Comparison of ENCODE assay signal across 1 cellular context in genomic region chr15:36960947-36961227, GRCh38.
A peak's percentile ranks its signal among the peaks of the same experiment; 100 is the strongest.
TF ChIP-seq lines count a peak whose summit lies in the region.

No MANE protein-coding gene starts in this region.

TF ChIP-seq in K562, 482 proteins besides CTCF, POLR2A, EP300 and RAD21 (continued from another document):
- TF ChIP-seq, protein P1, sequence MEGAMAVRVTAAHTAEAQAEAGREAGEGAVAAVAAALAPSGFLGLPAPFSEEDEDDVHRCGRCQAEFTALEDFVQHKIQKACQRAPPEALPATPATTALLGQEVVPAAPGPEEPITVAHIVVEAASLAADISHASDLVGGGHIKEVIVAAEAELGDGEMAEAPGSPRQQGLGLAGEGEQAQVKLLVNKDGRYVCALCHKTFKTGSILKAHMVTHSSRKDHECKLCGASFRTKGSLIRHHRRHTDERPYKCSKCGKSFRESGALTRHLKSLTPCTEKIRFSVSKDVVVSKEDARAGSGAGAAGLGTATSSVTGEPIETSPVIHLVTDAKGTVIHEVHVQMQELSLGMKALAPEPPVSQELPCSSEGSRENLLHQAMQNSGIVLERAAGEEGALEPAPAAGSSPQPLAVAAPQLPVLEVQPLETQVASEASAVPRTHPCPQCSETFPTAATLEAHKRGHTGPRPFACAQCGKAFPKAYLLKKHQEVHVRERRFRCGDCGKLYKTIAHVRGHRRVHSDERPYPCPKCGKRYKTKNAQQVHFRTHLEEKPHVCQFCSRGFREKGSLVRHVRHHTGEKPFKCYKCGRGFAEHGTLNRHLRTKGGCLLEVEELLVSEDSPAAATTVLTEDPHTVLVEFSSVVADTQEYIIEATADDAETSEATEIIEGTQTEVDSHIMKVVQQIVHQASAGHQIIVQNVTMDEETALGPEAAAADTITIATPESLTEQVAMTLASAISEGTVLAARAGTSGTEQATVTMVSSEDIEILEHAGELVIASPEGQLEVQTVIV (CRISPR knock-in tag; IDR thresholded peaks at IDR 0.05; ENCODE audit: borderline replicate concordance) = no peak
- TF ChIP-seq MTA1 (IDR thresholded peaks at IDR 0.05; ENCODE audit: borderline replicate concordance) (no peak), NFYB (IDR thresholded peaks at IDR 0.05; ENCODE audit: extremely low read depth, insufficient read length) (no peak), CCNT2 (IDR thresholded peaks at IDR 0.05; ENCODE audit: borderline replicate concordance, extremely low read depth, insufficient read length, low read depth, low read length) (peak; percentile 14), SMAD4 (CRISPR knock-in tag; conservative IDR thresholded peaks at IDR 0.05) (no peak), MCM7 (IDR thresholded peaks at IDR 0.05) (no peak), DMBX1 (CRISPR knock-in tag; IDR thresholded peaks at IDR 0.05; ENCODE audit: borderline replicate concordance) (no peak), GTF2E2 (tag; IDR thresholded peaks at IDR 0.05) (no peak), ARID2 (IDR thresholded peaks at IDR 0.05) (no peak), ZNF644 (tag; IDR thresholded peaks at IDR 0.05; ENCODE audit: low read depth) (no peak), ZNF551 (CRISPR knock-in tag; IDR thresholded peaks at IDR 0.05) (no peak), ZNF146 (CRISPR knock-in tag; IDR thresholded peaks at IDR 0.05; ENCODE audit: unreplicated experiment) (no peak), SOX6 (IDR thresholded peaks at IDR 0.05) (peak; percentile 21; the same call in 1 of the 2 replicates), SREBF1 (IDR thresholded peaks at IDR 0.05; ENCODE audit: borderline replicate concordance, low read depth, low read length) (no peak), ZNF384 (IDR thresholded peaks at IDR 0.05; ENCODE audit: low read depth, low read length) (peak; percentile 53; the same call in 1 of the 2 replicates), TSC22D4 (tag; IDR thresholded peaks at IDR 0.05) (no peak), ZNF140 (CRISPR knock-in tag; IDR thresholded peaks at IDR 0.05) (no peak), BMI1 (IDR thresholded peaks at IDR 0.05; ENCODE audit: low read length) (no peak), ARID3A (IDR thresholded peaks at IDR 0.05; ENCODE audit: borderline replicate concordance, low read depth, low read length) (no peak), NFE2L1 (tag; IDR thresholded peaks at IDR 0.05; ENCODE audit: borderline replicate concordance, low read depth) (no peak), ZNF239 (CRISPR knock-in tag; IDR thresholded peaks at IDR 0.05) (0 out of 2 replicates have a peak, but pooled peaks have one; percentile 9), PTTG1 (tag; IDR thresholded peaks at IDR 0.05; ENCODE audit: low read depth) (no peak), CSDE1 (IDR thresholded peaks at IDR 0.05) (no peak), FOXP1 (CRISPR knock-in tag; IDR thresholded peaks at IDR 0.05) (no peak), BRCA1 (IDR thresholded peaks at IDR 0.05) (no peak), BRCA1 (CRISPR knock-in tag; IDR thresholded peaks at IDR 0.05) (no peak), BCLAF1 (IDR thresholded peaks at IDR 0.05; ENCODE audit: borderline replicate concordance in 1 of 2, control insufficient read depth in 1 of 2, low read depth in 2 of 2, low read length in 1 of 2) (no peak), ARID1B (IDR thresholded peaks at IDR 0.05) (peak; percentile 47), NUFIP1 (IDR thresholded peaks at IDR 0.05; ENCODE audit: partially characterized antibody) (no peak), SMAD3 (CRISPR knock-in tag; conservative IDR thresholded peaks at IDR 0.05) (no peak), MTA2 (IDR thresholded peaks at IDR 0.05; ENCODE audit: low read depth) (no peak), ZNF24 (IDR thresholded peaks at IDR 0.05) (no peak)
- TF ChIP-seq, protein P2, sequence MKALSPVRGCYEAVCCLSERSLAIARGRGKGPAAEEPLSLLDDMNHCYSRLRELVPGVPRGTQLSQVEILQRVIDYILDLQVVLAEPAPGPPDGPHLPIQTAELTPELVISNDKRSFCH (CRISPR knock-in tag; IDR thresholded peaks at IDR 0.05) = no peak
- TF ChIP-seq, protein P2 (tag; IDR thresholded peaks at IDR 0.05) = no peak
- TF ChIP-seq, protein P3, sequence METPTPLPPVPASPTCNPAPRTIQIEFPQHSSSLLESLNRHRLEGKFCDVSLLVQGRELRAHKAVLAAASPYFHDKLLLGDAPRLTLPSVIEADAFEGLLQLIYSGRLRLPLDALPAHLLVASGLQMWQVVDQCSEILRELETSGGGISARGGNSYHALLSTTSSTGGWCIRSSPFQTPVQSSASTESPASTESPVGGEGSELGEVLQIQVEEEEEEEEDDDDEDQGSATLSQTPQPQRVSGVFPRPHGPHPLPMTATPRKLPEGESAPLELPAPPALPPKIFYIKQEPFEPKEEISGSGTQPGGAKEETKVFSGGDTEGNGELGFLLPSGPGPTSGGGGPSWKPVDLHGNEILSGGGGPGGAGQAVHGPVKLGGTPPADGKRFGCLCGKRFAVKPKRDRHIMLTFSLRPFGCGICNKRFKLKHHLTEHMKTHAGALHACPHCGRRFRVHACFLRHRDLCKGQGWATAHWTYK (CRISPR knock-in tag; IDR thresholded peaks at IDR 0.05) = no peak
- TF ChIP-seq, protein P4, sequence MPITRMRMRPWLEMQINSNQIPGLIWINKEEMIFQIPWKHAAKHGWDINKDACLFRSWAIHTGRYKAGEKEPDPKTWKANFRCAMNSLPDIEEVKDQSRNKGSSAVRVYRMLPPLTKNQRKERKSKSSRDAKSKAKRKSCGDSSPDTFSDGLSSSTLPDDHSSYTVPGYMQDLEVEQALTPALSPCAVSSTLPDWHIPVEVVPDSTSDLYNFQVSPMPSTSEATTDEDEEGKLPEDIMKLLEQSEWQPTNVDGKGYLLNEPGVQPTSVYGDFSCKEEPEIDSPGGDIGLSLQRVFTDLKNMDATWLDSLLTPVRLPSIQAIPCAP (CRISPR knock-in tag; IDR thresholded peaks at IDR 0.05; ENCODE audit: borderline replicate concordance) = no peak
- TF ChIP-seq, protein P5, sequence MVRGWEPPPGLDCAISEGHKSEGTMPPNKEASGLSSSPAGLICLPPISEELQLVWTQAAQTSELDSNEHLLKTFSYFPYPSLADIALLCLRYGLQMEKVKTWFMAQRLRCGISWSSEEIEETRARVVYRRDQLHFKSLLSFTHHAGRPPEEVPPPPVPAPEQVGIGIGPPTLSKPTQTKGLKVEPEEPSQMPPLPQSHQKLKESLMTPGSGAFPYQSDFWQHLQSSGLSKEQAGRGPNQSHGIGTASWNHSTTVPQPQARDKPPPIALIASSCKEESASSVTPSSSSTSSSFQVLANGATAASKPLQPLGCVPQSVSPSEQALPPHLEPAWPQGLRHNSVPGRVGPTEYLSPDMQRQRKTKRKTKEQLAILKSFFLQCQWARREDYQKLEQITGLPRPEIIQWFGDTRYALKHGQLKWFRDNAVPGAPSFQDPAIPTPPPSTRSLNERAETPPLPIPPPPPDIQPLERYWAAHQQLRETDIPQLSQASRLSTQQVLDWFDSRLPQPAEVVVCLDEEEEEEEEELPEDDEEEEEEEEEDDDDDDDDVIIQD (CRISPR knock-in tag; IDR thresholded peaks at IDR 0.05) = no peak
